In the genomic region with DNA sequence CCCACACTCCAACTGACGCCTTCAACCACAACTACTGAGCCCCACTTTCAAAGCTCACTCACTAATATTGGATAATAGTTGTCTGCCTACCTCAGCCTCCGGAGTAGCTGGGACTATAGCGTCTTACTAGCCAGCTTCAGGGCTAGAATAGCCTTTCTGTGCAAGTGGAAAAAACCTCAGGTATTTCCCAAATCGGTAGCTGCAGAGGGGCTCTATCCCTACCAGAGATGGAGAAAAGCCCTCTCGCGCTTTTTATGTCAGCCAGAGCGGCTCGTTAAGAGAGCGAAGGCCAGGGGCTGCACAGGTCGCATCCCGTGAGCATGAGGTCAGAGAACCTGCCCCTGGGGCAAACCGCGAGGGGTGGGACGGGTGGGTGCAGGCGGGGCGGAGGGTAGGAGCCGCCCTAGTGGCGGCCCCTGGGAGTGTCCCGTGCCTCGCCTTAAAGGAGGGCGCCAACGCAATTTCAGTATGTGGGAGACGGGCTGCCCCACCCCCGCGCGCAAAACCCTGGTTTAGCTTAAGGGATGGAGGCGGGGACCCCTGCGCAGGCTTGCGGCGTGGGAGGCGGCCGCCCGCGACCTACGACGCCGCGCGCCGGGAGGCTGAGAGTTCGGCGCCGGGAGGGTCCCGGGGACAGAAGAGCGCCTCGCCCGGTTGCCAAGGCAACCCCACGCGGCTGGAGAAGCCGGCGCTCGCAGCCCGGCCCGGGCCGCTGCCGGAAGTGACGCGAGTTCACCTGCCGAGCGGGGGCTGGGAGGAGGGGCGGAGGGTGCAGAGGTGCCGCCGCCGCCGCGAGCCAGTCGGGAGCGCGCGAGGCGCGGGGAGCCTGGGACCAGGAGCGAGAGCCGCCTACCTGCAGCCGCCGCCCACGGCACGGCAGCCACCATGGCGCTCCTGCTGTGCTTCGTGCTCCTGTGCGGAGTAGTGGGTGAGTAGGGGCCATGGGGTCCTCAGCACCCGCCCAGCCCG, we compare ENCODE assay signal across 1 cellular context.
A peak's percentile ranks its signal among the peaks of the same experiment; 100 is the strongest.
TF ChIP-seq lines count a peak whose summit lies in the region.

Gene CXADR (plus strand): TSS at position 799 of the 969 bp plus-strand sequence. CDS start 87 bp downstream, at position 886.

TF ChIP-seq in H1, 55 proteins besides CTCF, POLR2A, EP300 and RAD21 (continued from another document):
- no peak for TF ChIP-seq POU5F1 (IDR thresholded peaks at IDR 0.05; ENCODE audit: low read depth, low read length)
- TF ChIP-seq TAF7 (optimal IDR thresholded peaks at IDR 0.05; ENCODE audit: borderline replicate concordance, low read depth, low read length) = peak; percentile 83
- no peak for TF ChIP-seq KDM5A (IDR thresholded peaks at IDR 0.05; ENCODE audit: low read length)
- TF ChIP-seq JUN (IDR thresholded peaks at IDR 0.05; ENCODE audit: low read depth, low read length) = 0 out of 2 replicates have a peak, but pooled peaks have one; percentile 4
- no peak for TF ChIP-seq NANOG (IDR thresholded peaks at IDR 0.05; ENCODE audit: insufficient read depth, low read depth, low read length, poor library complexity, severe bottlenecking)
- no peak for TF ChIP-seq SUZ12 (IDR thresholded peaks at IDR 0.05; ENCODE audit: low read length)
- no peak for TF ChIP-seq SP2 (IDR thresholded peaks at IDR 0.05; ENCODE audit: low read length)
- no peak for TF ChIP-seq SIRT6 (IDR thresholded peaks at IDR 0.05; ENCODE audit: low read length)
- no peak for TF ChIP-seq CHD2 (IDR thresholded peaks at IDR 0.05; ENCODE audit: low read length)
- TF ChIP-seq ATF2 (IDR thresholded peaks at IDR 0.05; ENCODE audit: low read length) = no peak
- no peak for TF ChIP-seq SIX5 (IDR thresholded peaks at IDR 0.05; ENCODE audit: low read depth, low read length)
- TF ChIP-seq, protein P1, sequence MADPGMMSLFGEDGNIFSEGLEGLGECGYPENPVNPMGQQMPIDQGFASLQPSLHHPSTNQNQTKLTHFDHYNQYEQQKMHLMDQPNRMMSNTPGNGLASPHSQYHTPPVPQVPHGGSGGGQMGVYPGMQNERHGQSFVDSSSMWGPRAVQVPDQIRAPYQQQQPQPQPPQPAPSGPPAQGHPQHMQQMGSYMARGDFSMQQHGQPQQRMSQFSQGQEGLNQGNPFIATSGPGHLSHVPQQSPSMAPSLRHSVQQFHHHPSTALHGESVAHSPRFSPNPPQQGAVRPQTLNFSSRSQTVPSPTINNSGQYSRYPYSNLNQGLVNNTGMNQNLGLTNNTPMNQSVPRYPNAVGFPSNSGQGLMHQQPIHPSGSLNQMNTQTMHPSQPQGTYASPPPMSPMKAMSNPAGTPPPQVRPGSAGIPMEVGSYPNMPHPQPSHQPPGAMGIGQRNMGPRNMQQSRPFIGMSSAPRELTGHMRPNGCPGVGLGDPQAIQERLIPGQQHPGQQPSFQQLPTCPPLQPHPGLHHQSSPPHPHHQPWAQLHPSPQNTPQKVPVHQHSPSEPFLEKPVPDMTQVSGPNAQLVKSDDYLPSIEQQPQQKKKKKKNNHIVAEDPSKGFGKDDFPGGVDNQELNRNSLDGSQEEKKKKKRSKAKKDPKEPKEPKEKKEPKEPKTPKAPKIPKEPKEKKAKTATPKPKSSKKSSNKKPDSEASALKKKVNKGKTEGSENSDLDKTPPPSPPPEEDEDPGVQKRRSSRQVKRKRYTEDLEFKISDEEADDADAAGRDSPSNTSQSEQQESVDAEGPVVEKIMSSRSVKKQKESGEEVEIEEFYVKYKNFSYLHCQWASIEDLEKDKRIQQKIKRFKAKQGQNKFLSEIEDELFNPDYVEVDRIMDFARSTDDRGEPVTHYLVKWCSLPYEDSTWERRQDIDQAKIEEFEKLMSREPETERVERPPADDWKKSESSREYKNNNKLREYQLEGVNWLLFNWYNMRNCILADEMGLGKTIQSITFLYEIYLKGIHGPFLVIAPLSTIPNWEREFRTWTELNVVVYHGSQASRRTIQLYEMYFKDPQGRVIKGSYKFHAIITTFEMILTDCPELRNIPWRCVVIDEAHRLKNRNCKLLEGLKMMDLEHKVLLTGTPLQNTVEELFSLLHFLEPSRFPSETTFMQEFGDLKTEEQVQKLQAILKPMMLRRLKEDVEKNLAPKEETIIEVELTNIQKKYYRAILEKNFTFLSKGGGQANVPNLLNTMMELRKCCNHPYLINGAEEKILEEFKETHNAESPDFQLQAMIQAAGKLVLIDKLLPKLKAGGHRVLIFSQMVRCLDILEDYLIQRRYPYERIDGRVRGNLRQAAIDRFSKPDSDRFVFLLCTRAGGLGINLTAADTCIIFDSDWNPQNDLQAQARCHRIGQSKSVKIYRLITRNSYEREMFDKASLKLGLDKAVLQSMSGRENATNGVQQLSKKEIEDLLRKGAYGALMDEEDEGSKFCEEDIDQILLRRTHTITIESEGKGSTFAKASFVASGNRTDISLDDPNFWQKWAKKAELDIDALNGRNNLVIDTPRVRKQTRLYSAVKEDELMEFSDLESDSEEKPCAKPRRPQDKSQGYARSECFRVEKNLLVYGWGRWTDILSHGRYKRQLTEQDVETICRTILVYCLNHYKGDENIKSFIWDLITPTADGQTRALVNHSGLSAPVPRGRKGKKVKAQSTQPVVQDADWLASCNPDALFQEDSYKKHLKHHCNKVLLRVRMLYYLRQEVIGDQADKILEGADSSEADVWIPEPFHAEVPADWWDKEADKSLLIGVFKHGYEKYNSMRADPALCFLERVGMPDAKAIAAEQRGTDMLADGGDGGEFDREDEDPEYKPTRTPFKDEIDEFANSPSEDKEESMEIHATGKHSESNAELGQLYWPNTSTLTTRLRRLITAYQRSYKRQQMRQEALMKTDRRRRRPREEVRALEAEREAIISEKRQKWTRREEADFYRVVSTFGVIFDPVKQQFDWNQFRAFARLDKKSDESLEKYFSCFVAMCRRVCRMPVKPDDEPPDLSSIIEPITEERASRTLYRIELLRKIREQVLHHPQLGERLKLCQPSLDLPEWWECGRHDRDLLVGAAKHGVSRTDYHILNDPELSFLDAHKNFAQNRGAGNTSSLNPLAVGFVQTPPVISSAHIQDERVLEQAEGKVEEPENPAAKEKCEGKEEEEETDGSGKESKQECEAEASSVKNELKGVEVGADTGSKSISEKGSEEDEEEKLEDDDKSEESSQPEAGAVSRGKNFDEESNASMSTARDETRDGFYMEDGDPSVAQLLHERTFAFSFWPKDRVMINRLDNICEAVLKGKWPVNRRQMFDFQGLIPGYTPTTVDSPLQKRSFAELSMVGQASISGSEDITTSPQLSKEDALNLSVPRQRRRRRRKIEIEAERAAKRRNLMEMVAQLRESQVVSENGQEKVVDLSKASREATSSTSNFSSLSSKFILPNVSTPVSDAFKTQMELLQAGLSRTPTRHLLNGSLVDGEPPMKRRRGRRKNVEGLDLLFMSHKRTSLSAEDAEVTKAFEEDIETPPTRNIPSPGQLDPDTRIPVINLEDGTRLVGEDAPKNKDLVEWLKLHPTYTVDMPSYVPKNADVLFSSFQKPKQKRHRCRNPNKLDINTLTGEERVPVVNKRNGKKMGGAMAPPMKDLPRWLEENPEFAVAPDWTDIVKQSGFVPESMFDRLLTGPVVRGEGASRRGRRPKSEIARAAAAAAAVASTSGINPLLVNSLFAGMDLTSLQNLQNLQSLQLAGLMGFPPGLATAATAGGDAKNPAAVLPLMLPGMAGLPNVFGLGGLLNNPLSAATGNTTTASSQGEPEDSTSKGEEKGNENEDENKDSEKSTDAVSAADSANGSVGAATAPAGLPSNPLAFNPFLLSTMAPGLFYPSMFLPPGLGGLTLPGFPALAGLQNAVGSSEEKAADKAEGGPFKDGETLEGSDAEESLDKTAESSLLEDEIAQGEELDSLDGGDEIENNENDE (IDR thresholded peaks at IDR 0.05; ENCODE audit: insufficient replicate concordance, low read length) = no peak
- TF ChIP-seq YY1 (IDR thresholded peaks at IDR 0.05; ENCODE audit: low read depth, low read length) = no peak
- TF ChIP-seq BCL11A (IDR thresholded peaks at IDR 0.05; ENCODE audit: low read depth in 2 of 2, low read length in 2 of 2) = no peak
- peak; percentile 29; the same call in 1 of the 2 replicates for TF ChIP-seq JUND (IDR thresholded peaks at IDR 0.05; ENCODE audit: low read length)
- no peak for TF ChIP-seq GTF2F1 (IDR thresholded peaks at IDR 0.05; ENCODE audit: borderline replicate concordance, low read depth, low read length)
- peak; percentile 8 for TF ChIP-seq MAX (IDR thresholded peaks at IDR 0.05)
- TF ChIP-seq CTBP2 (IDR thresholded peaks at IDR 0.05; ENCODE audit: borderline replicate concordance, insufficient read depth, insufficient read length, low read length) = no peak
- no peak for TF ChIP-seq TCF12 (IDR thresholded peaks at IDR 0.05; ENCODE audit: low read depth, low read length)
- TF ChIP-seq CHD1 (IDR thresholded peaks at IDR 0.05; ENCODE audit: low read depth, low read length) = no peak
- no peak for TF ChIP-seq FOSL1 (IDR thresholded peaks at IDR 0.05; ENCODE audit: insufficient read depth, low read depth, low read length)
- 0 out of 2 replicates have a peak, but pooled peaks have one; percentile 6 for TF ChIP-seq SP1 (IDR thresholded peaks at IDR 0.05; ENCODE audit: low read depth, low read length)
- TF ChIP-seq EGR1 (IDR thresholded peaks at IDR 0.05; ENCODE audit: borderline replicate concordance, low read depth, low read length) = no peak; the same call in 1 of the 2 replicates
- no peak for TF ChIP-seq HDAC6 (IDR thresholded peaks at IDR 0.05; ENCODE audit: low read depth, low read length)
- TF ChIP-seq, protein P2, sequence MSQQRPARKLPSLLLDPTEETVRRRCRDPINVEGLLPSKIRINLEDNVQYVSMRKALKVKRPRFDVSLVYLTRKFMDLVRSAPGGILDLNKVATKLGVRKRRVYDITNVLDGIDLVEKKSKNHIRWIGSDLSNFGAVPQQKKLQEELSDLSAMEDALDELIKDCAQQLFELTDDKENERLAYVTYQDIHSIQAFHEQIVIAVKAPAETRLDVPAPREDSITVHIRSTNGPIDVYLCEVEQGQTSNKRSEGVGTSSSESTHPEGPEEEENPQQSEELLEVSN (IDR thresholded peaks at IDR 0.05) = no peak
- TF ChIP-seq SP4 (IDR thresholded peaks at IDR 0.05; ENCODE audit: low read length) = no peak
- peak; percentile 69 to 86; a peak in 3 of 4 replicates for TF ChIP-seq SIN3A (conservative IDR thresholded peaks at IDR 0.05 in 1 of 2, IDR thresholded peaks at IDR 0.05 in 1 of 2; ENCODE audit: low read depth in 1 of 2, low read length in 2 of 2)
- peak; percentile 91 for TF ChIP-seq PHF8 (conservative IDR thresholded peaks at IDR 0.05; ENCODE audit: low read depth, low read length)
- peak; percentile 28 to 91; a peak in 1 of 4 replicates for TF ChIP-seq HDAC2 (IDR thresholded peaks at IDR 0.05; ENCODE audit: borderline replicate concordance in 1 of 2, low read depth in 2 of 2, low read length in 2 of 2)
- TF ChIP-seq CEBPB (IDR thresholded peaks at IDR 0.05; ENCODE audit: low read depth, low read length) = no peak
- no peak for TF ChIP-seq SAP30 (IDR thresholded peaks at IDR 0.05; ENCODE audit: insufficient read depth, insufficient replicate concordance, low read length)
- TF ChIP-seq RNF2 (IDR thresholded peaks at IDR 0.05; ENCODE audit: borderline replicate concordance, low read depth, low read length, missing control alignments, poor library complexity, severe bottlenecking) = no peak
- no peak for TF ChIP-seq KDM1A (IDR thresholded peaks at IDR 0.05; ENCODE audit: borderline replicate concordance, low read length)
- no peak for TF ChIP-seq TEAD4 (IDR thresholded peaks at IDR 0.05; ENCODE audit: low read depth, low read length)
- TF ChIP-seq SRF (IDR thresholded peaks at IDR 0.05; ENCODE audit: low read depth, low read length) = no peak
- TF ChIP-seq BACH1 (IDR thresholded peaks at IDR 0.05; ENCODE audit: low read length) = peak; percentile 21; the same call in 1 of the 2 replicates
- no peak for TF ChIP-seq RXRA (IDR thresholded peaks at IDR 0.05; ENCODE audit: insufficient read depth, low read depth, low read length)
- no peak for TF ChIP-seq USF2 (IDR thresholded peaks at IDR 0.05; ENCODE audit: low read length)
- no peak for TF ChIP-seq EZH2 (IDR thresholded peaks at IDR 0.05; ENCODE audit: low read depth, low read length, severe bottlenecking)
- TF ChIP-seq TAF1 (IDR thresholded peaks at IDR 0.05; ENCODE audit: low read depth, low read length) = peak; percentile 95
- peak; percentile 86 for TF ChIP-seq CREB1 (IDR thresholded peaks at IDR 0.05)
